In the genomic region with DNA sequence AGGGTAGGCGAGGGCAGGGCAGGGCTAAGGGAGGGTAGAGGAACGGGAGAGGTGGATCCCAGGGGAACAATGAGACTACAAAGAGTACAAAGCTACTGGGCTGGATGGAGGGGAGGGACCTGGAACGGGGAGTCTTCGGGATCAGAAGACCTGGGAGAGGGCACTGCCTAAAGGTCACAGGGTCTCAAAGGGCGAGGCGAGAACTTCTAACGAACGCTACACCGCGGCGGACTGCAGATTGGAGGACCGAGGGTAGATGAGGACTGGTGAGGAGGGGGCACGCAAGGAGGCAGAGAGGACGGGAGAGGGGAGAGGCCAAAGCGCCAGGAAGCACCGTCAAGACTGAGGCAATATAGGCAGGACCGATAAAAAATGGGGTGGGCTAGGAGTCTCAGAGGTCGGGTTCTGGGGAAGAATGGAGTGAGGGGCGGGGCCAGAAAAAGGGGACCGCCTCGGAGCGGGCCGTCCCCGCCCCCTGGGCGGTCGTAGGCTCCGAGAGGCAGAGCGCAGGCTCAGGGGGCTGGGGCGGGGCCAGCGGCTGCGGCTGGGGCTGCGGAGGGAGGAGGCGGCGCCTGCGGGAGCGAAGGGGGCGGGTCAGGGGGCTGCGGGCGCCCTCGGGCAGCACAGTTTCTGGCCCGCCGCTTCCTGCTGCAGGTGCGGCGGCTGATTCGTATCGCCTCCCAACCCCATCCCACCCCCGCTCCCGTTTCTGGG, we compare ENCODE assay signal across 8 cellular contexts. TPM values are rescaled to one million over a fixed set of nuclear protein-coding genes. Genes with fewer than 3 reads are reported as not detected.
A peak's percentile ranks its signal among the peaks of the same experiment; 100 is the strongest.
DNase-seq lines count a peak whose midpoint lies in the region; ATAC-seq and TF ChIP-seq lines count a peak whose summit lies in the region.

No MANE protein-coding gene starts in this region.

- DNase-seq in COLO668 (lab: John Stamatoyannopoulos, UW; ENCODE audit: unreplicated experiment) (peak; percentile 94), HAP-1 (ENCODE audit: low spot score in 2 of 2) (peak; percentile 44 to 87), NCI-H2107 (lab: John Stamatoyannopoulos, UW) (peak; percentile 73), coronary artery (ENCODE audit: low spot score) (no peak), lung microvascular endothelial cell (ENCODE audit: low read depth in 2 of 2) (peak; percentile 77 to 81)
- peak; percentile 75 for DNase-seq in activated CD4-positive, alpha-beta T cell treated with anti-CD3 and anti-CD28 coated beads for 1 hour
- DNase-seq in stimulated activated CD4-positive, alpha-beta T cell treated with anti-CD3 and anti-CD28 coated beads, TNF-alpha, amount 100 ng/mL, for 1 hour (ENCODE audit: low read depth in 3 of 3, low spot score in 1 of 3): peak; percentile 48 to 70 (median 50)

- ATAC-seq in HG03097 (IDR thresholded peaks at IDR 0.05; ENCODE audit: low FRiP score, unreplicated experiment): no peak

- TF ChIP-seq CTCF in coronary artery (IDR thresholded peaks at IDR 0.05): no peak

- peak overlapping the region; percentile 15; the same call in 1 of the 2 replicates for H3K4me3 ChIP-seq in HAP-1
- H3K4me3 ChIP-seq in coronary artery: peak overlapping the region; percentile 65

- peaks cover 13% of the 10 kb centered on the region for H3K27me3 ChIP-seq in HAP-1 (ENCODE audit: low read depth)

- no peaks in the 10 kb centered on the region for H3K36me3 ChIP-seq in HAP-1 (replicated peaks)

- no peak overlapping the region for H3K27ac ChIP-seq in coronary artery

- peaks cover 11% of the 10 kb centered on the region for H3K4me1 ChIP-seq in HAP-1

- H3K9me3 ChIP-seq in HAP-1: no peaks in the 10 kb centered on the region; the same call in 1 of the 2 replicates

- in situ Hi-C loops in HAP-1 (cut with MboI; ENCODE audit: low sequenced_read_pairs): no loop called here

RNA-seq across cellular contexts. Expression of a gene that starts 1.3 kb away (rescaled TPM):
- 0.22 and 0.40 TPM in 2 replicates for total RNA-seq in lung microvascular endothelial cell

RNA-seq across cellular contexts. Expression of a gene that starts 34.9 kb away (rescaled TPM):
- under 0.01 TPM in 1 of 2 replicates, not detected in the other for total RNA-seq in lung microvascular endothelial cell

RNA-seq across cellular contexts. Expression of a gene that starts 45.7 kb away (rescaled TPM):
- total RNA-seq in lung microvascular endothelial cell: 35.5 and 66.7 TPM in 2 replicates

RNA-seq across cellular contexts. Expression of a gene that starts 53.6 kb away (rescaled TPM):
- 38.1 and 39.5 TPM in 2 replicates for total RNA-seq in lung microvascular endothelial cell
